2 cellular contexts compared by ENCODE assay signal in genomic region chrX:71067079-71067478, GRCh38.
TF ChIP-seq lines count a peak whose summit lies in the region.

No MANE protein-coding gene starts in this region.

TF ChIP-seq in SK-N-SH, 30 proteins besides CTCF, POLR2A, EP300 and RAD21 (continued from another document):
- TF ChIP-seq MAX (IDR thresholded peaks at IDR 0.05; ENCODE audit: low read depth), result no peak
- no peak for TF ChIP-seq ZBTB33 (IDR thresholded peaks at IDR 0.05; ENCODE audit: borderline replicate concordance, low read depth)
- no peak for TF ChIP-seq NFIC (IDR thresholded peaks at IDR 0.05; ENCODE audit: borderline replicate concordance)
- no peak for TF ChIP-seq RXRA (IDR thresholded peaks at IDR 0.05; ENCODE audit: borderline replicate concordance, low read depth)
- no peak for TF ChIP-seq MXI1 (IDR thresholded peaks at IDR 0.05; ENCODE audit: low read depth, low read length)
- no peak for TF ChIP-seq SIN3A (IDR thresholded peaks at IDR 0.05; ENCODE audit: borderline replicate concordance, low read depth, low read length)

TF ChIP-seq in SK-N-SH treated with all-trans-retinoic acid at 6 μM for 48 hours, 23 proteins besides CTCF, POLR2A, EP300 and RAD21 (continued from another document):
- TF ChIP-seq CREB5 (CRISPR knock-in tag; IDR thresholded peaks at IDR 0.05; ENCODE audit: low read depth) (no peak), PPARA (CRISPR knock-in tag; IDR thresholded peaks at IDR 0.05; ENCODE audit: borderline replicate concordance) (no peak), ZNF565 (CRISPR knock-in tag; conservative IDR thresholded peaks at IDR 0.05; ENCODE audit: low read depth) (no peak), OSR1 (CRISPR knock-in tag; IDR thresholded peaks at IDR 0.05) (no peak), TCF4 (CRISPR knock-in tag; IDR thresholded peaks at IDR 0.05; ENCODE audit: borderline replicate concordance) (no peak), ISL1 (CRISPR knock-in tag; IDR thresholded peaks at IDR 0.05) (no peak), PATZ1 (CRISPR knock-in tag; IDR thresholded peaks at IDR 0.05; ENCODE audit: borderline replicate concordance) (no peak), POU6F1 (CRISPR knock-in tag; IDR thresholded peaks at IDR 0.05; ENCODE audit: borderline replicate concordance, low read depth) (no peak), ZFP30 (CRISPR knock-in tag; IDR thresholded peaks at IDR 0.05) (no peak), TSHZ2 (CRISPR knock-in tag; IDR thresholded peaks at IDR 0.05) (no peak), BACH2 (CRISPR knock-in tag; IDR thresholded peaks at IDR 0.05; ENCODE audit: borderline replicate concordance) (no peak), SNAI2 (CRISPR knock-in tag; IDR thresholded peaks at IDR 0.05) (no peak), ZC3H10 (CRISPR knock-in tag; IDR thresholded peaks at IDR 0.05) (no peak), CSRNP3 (CRISPR knock-in tag; IDR thresholded peaks at IDR 0.05) (no peak), ZNF8 (CRISPR knock-in tag; IDR thresholded peaks at IDR 0.05) (no peak)
